ENCODE assay signal across 28 cellular contexts in genomic region chr2:226234187-226234586, GRCh38.
"Had no signal": no experiment of that assay in that cellular context is flagged by ENCODE, and none has a peak within 500 bp of the region (broad histone marks: within the 10 kb centered on the region; RNA-seq: fewer than 3 reads in every experiment).

No MANE protein-coding gene starts in this region.

- H3K9me3 ChIP-seq: gastroesophageal sphincter, heart left ventricle, prostate gland, right atrium auricular region, sigmoid colon, stomach, thyroid gland, vagina had no signal

- H3K4me3 Mint-ChIP-seq: dendritic cell treated with granulocyte-macrophage colony-stimulating factor and Interleukin-4, amounts not matched to agents 40 ng/mL and 50 ng/mL, for 4 days; endodermal cell; naive thymus-derived CD4-positive, alpha-beta T cell; nephron; neural progenitor cell; stimulated activated effector memory CD8-positive, alpha-beta T cell treated with anti-CD3 and anti-CD28 coated beads, Interleukin-12 subunit alpha, Interleukin-12 subunit beta, amount 100 ng/mL, for 72 hours had no signal

- H3K27ac ChIP-seq: epithelial cell of prostate, foreskin keratinocyte, gastroesophageal sphincter, heart left ventricle, hepatocyte, neural progenitor cell, parathyroid adenoma, prostate gland, right atrium auricular region, sigmoid colon, stomach, thyroid gland, vagina had no signal

- H3K9ac ChIP-seq: neural progenitor cell, parathyroid adenoma had no signal

- ATAC-seq: esophagus mucosa; foreskin keratinocyte; gastroesophageal sphincter; heart left ventricle; left lobe of liver; naive thymus-derived CD4-positive, alpha-beta T cell; stimulated activated effector memory CD8-positive, alpha-beta T cell treated with anti-CD3 and anti-CD28 coated beads, Interleukin-12 subunit alpha, Interleukin-12 subunit beta, amount 100 ng/mL, for 72 hours had no signal

- H3K9me3 Mint-ChIP-seq: dendritic cell treated with granulocyte-macrophage colony-stimulating factor and Interleukin-4, amounts not matched to agents 40 ng/mL and 50 ng/mL, for 4 days; endodermal cell; nephron; neural progenitor cell had no signal

- H3K4me2 ChIP-seq: hepatocyte, neural progenitor cell had no signal

- H3K36me3 Mint-ChIP-seq: naive thymus-derived CD4-positive, alpha-beta T cell; neural progenitor cell; stimulated activated effector memory CD8-positive, alpha-beta T cell treated with anti-CD3 and anti-CD28 coated beads, Interleukin-12 subunit alpha, Interleukin-12 subunit beta, amount 100 ng/mL, for 72 hours had no signal

- DNase-seq: effector CD8-positive, alpha-beta T cell; endodermal cell; foreskin keratinocyte; heart left ventricle; kidney; mesendoderm; midbrain; naive thymus-derived CD4-positive, alpha-beta T cell; sigmoid colon; stimulated activated CD4-positive, alpha-beta T cell treated with anti-CD3 and anti-CD28 coated beads, Interleukin-2, amount 100 ng/mL, for 24 hours; stimulated activated CD4-positive, alpha-beta T cell treated with anti-CD3 and anti-CD28 coated beads, Interleukin-4, amount 100 ng/mL, for 24 hours; stimulated activated naive CD4-positive, alpha-beta T cell treated with Interleukin-2 at 50 U/mL for 16 hours; stomach; thyroid gland; trophoblast cell had no signal

- H3K27ac Mint-ChIP-seq: dendritic cell treated with granulocyte-macrophage colony-stimulating factor and Interleukin-4, amounts not matched to agents 40 ng/mL and 50 ng/mL, for 4 days; endodermal cell; naive thymus-derived CD4-positive, alpha-beta T cell; nephron; neural progenitor cell; stimulated activated effector memory CD8-positive, alpha-beta T cell treated with anti-CD3 and anti-CD28 coated beads, Interleukin-12 subunit alpha, Interleukin-12 subunit beta, amount 100 ng/mL, for 72 hours had no signal

- H3K4me1 ChIP-seq: foreskin keratinocyte, gastroesophageal sphincter, heart left ventricle, neural progenitor cell, parathyroid adenoma, prostate gland, right atrium auricular region, sigmoid colon, stomach, thyroid gland, vagina had no signal

- H3K27me3 Mint-ChIP-seq: dendritic cell treated with granulocyte-macrophage colony-stimulating factor and Interleukin-4, amounts not matched to agents 40 ng/mL and 50 ng/mL, for 4 days had no signal

- H3K79me2 ChIP-seq: hepatocyte, parathyroid adenoma had no signal

- H3K4me3 ChIP-seq: gastroesophageal sphincter, heart left ventricle, hepatocyte, neural progenitor cell, prostate gland, right atrium auricular region, sigmoid colon, stomach, thyroid gland, vagina had no signal

- H2AFZ ChIP-seq: hepatocyte, neural progenitor cell, parathyroid adenoma had no signal

- H3K27me3 ChIP-seq: foreskin keratinocyte, gastroesophageal sphincter, heart left ventricle, hepatocyte, neural progenitor cell, right atrium auricular region, sigmoid colon, stomach, thyroid gland, vagina had no signal

- FAIRE-seq: kidney had no signal

- H3K36me3 ChIP-seq: gastroesophageal sphincter, heart left ventricle, neural progenitor cell, prostate gland, right atrium auricular region, sigmoid colon, stomach, thyroid gland, vagina had no signal

- H3K4me1 Mint-ChIP-seq: endodermal cell; naive thymus-derived CD4-positive, alpha-beta T cell; nephron; neural progenitor cell; stimulated activated effector memory CD8-positive, alpha-beta T cell treated with anti-CD3 and anti-CD28 coated beads, Interleukin-12 subunit alpha, Interleukin-12 subunit beta, amount 100 ng/mL, for 72 hours had no signal
